ENCODE assay signal across 9 cellular contexts in genomic region chr5:168987540-168988300, GRCh38.
DNase-seq lines count a peak whose midpoint lies in the region; ATAC-seq and TF ChIP-seq lines count a peak whose summit lies in the region.
"Had no signal": no experiment of that assay in that cellular context is flagged by ENCODE, and none has a peak within 500 bp of the region (broad histone marks: within the 10 kb centered on the region; RNA-seq: fewer than 3 reads in every experiment).

No MANE protein-coding gene starts in this region.

- H3K27ac Mint-ChIP-seq in natural killer cell (no peak overlapping the region), neural crest cell (ENCODE audit: unreplicated experiment) (no peak overlapping the region)
- H3K27ac Mint-ChIP-seq in natural killer cell treated with Interleukin-12 subunit alpha and Interleukin-12 subunit beta and Interleukin-15 and Interleukin-18, amount 100 ng/mL, for 72 hours = no peak overlapping the region
- H3K27ac Mint-ChIP-seq: naive thymus-derived CD8-positive, alpha-beta T cell had no signal

- intact Hi-C loops in natural killer cell (cut with micrococcal nuclease) (loop anchor here (2.0 kb wide), 1 partner anchor 593 kb away; no protein-coding TSS in a partner anchor), testis (cut with DNase I; ENCODE audit: low total_unique reads) (loop anchor here (10.0 kb wide), 1 partner anchor 317 kb away; the partner anchor contains the start of gene SLIT3)

- H3K9me3 ChIP-seq in testis = no peaks in the 10 kb centered on the region

- H3K4me1 Mint-ChIP-seq in natural killer cell = peaks cover 0 to 4% of the 10 kb centered on the region in 2 donors
- no peaks in the 10 kb centered on the region for H3K4me1 Mint-ChIP-seq in natural killer cell treated with Interleukin-12 subunit alpha and Interleukin-12 subunit beta and Interleukin-15 and Interleukin-18, amount 100 ng/mL, for 72 hours (ENCODE audit: low read depth in 2 of 2)
- H3K4me1 Mint-ChIP-seq in neural crest cell = peaks cover 28% of the 10 kb centered on the region

- TF ChIP-seq POLR2A in testis (IDR thresholded peaks at IDR 0.05) = no peak

- H3K36me3 Mint-ChIP-seq in natural killer cell (no peaks in the 10 kb centered on the region), neural crest cell (ENCODE audit: low read depth) (no peaks in the 10 kb centered on the region)
- H3K36me3 Mint-ChIP-seq in natural killer cell treated with Interleukin-12 subunit alpha and Interleukin-12 subunit beta and Interleukin-15 and Interleukin-18, amount 100 ng/mL, for 72 hours = no peaks in the 10 kb centered on the region
- H3K36me3 Mint-ChIP-seq: naive thymus-derived CD8-positive, alpha-beta T cell had no signal

- no peak overlapping the region for H3K4me3 Mint-ChIP-seq in natural killer cell
- no peak overlapping the region for H3K4me3 Mint-ChIP-seq in natural killer cell treated with Interleukin-12 subunit alpha and Interleukin-12 subunit beta and Interleukin-15 and Interleukin-18, amount 100 ng/mL, for 72 hours
- H3K4me3 Mint-ChIP-seq in neural crest cell = no peak overlapping the region
- H3K4me3 Mint-ChIP-seq: naive thymus-derived CD8-positive, alpha-beta T cell had no signal

- no peak overlapping the region for H3K4me3 ChIP-seq in testis

- DNase-seq in natural killer cell (peak; percentile 27), NCI-H748 treated with DMSO at 0.1 percent for 48 hours (lab: John Stamatoyannopoulos, UW) (peak; percentile 71), fibroblast of gingiva (ENCODE audit: low read depth) (peak; percentile 53), neural crest cell (ENCODE audit: low read depth, low spot score) (peak; percentile 77), testis (peak; percentile 89)
- no peak for DNase-seq in natural killer cell treated with Interleukin-12 subunit alpha and Interleukin-12 subunit beta and Interleukin-15 and Interleukin-18, amount 100 ng/mL, for 72 hours (ENCODE audit: low spot score)
- DNase-seq in activated CD8-positive, alpha-beta memory T cell treated with anti-CD3 and anti-CD28 coated beads, Interleukin-2, amount 50 U/mL, for 4 hours = peak; percentile 36

- no peak overlapping the region for H3K27ac ChIP-seq in testis

- 40% methylated on average over 11 of the region's 11 CpGs for WGBS in testis, 2 donors

- H3K27me3 Mint-ChIP-seq in natural killer cell (ENCODE audit: low read depth in 2 of 2) = peaks cover 6 to 19% of the 10 kb centered on the region in 2 donors
- peaks cover 11 to 20% of the 10 kb centered on the region in 2 donors for H3K27me3 Mint-ChIP-seq in natural killer cell treated with Interleukin-12 subunit alpha and Interleukin-12 subunit beta and Interleukin-15 and Interleukin-18, amount 100 ng/mL, for 72 hours
- H3K27me3 Mint-ChIP-seq in neural crest cell (ENCODE audit: low read depth) = peaks cover 24% of the 10 kb centered on the region

- H3K9me3 Mint-ChIP-seq in natural killer cell (no peaks in the 10 kb centered on the region), neural crest cell (no peaks in the 10 kb centered on the region)
- no peaks in the 10 kb centered on the region for H3K9me3 Mint-ChIP-seq in natural killer cell treated with Interleukin-12 subunit alpha and Interleukin-12 subunit beta and Interleukin-15 and Interleukin-18, amount 100 ng/mL, for 72 hours
- H3K9me3 Mint-ChIP-seq: naive thymus-derived CD8-positive, alpha-beta T cell had no signal

- H3K27me3 ChIP-seq in testis = no peaks in the 10 kb centered on the region

- no peaks in the 10 kb centered on the region for H3K36me3 ChIP-seq in testis (ENCODE audit: low read depth, missing control alignments)

- TF ChIP-seq CTCF in natural killer cell (IDR thresholded peaks at IDR 0.05) (peak; percentile 81), neural crest cell (conservative IDR thresholded peaks at IDR 0.05) (peak; percentile 96), testis (IDR thresholded peaks at IDR 0.05) (peak; percentile 87 to 92 (median 92))

- H3K4me1 ChIP-seq in testis = no peaks in the 10 kb centered on the region

- ATAC-seq in natural killer cell (peak; percentile 31 to 77 (median 63)), HG03354 (IDR thresholded peaks at IDR 0.05; ENCODE audit: poor library complexity, severe bottlenecking, unreplicated experiment) (peak; percentile 86)
- ATAC-seq in natural killer cell treated with Interleukin-12 subunit alpha and Interleukin-12 subunit beta and Interleukin-15 and Interleukin-18, amount 100 ng/mL, for 72 hours = no peak
- ATAC-seq: naive thymus-derived CD8-positive, alpha-beta T cell had no signal

Comparison
In these comparisons a context has a peak if more than half of its experiments do, and no peak if none do; other contexts are left out.
1. ATAC-seq: peak in natural killer cell (3 of 3) and HG03354 (single experiment); none in natural killer cell treated with Interleukin-12 subunit alpha and Interleukin-12 subunit beta and Interleukin-15 and Interleukin-18, amount 100 ng/mL, for 72 hours (0 of 2).
2. Peak in every context shown above with its lines, with median percentiles within 50 percentile points of each other: CTCF ChIP-seq.